In genomic region chr7:159061674-159062212, GRCh38 we compare ENCODE assay signal across 26 cellular contexts.
DNase-seq lines count a peak whose midpoint lies in the region; ATAC-seq and TF ChIP-seq lines count a peak whose summit lies in the region.
"Had no signal": no experiment of that assay in that cellular context is flagged by ENCODE, and none has a peak within 500 bp of the region (broad histone marks: within the 10 kb centered on the region; RNA-seq: fewer than 3 reads in every experiment).

No MANE protein-coding gene starts in this region.

- H3K23ac ChIP-seq in mesendoderm (ENCODE audit: low read length): no peak overlapping the region

- WGBS in mesendoderm (ENCODE audit: extremely low coverage, insufficient coverage, low lambda C conversion rate): no CpG with 5 or more reads among the region's 44 CpGs

- H3K27ac Mint-ChIP-seq in activated CD4-positive, alpha-beta T cell treated with anti-CD3 and anti-CD28 coated beads, Interleukin-2, amount 10 ng/mL, durations not matched to agents 24 days and 14 days: no peak overlapping the region
- peak overlapping the region in 1 of 2 donors; percentile 36 for H3K27ac Mint-ChIP-seq in effector memory CD8-positive, alpha-beta T cell
- H3K27ac Mint-ChIP-seq: activated naive CD4-positive, alpha-beta T cell treated with anti-CD3 and anti-CD28 coated beads for 36 hours; activated T-cell treated with anti-CD3 and anti-CD28 coated beads, Interleukin-2, amount 50 U/mL, for 24 hours; naive thymus-derived CD8-positive, alpha-beta T cell; stimulated activated naive CD8-positive, alpha-beta T cell treated with anti-CD3 and anti-CD28 coated beads, Interleukin-15, amount 100 ng/mL, for 72 hours had no signal

- H3K18ac ChIP-seq in mesendoderm (ENCODE audit: low read length): peak overlapping the region; percentile 15

- no peaks in the 10 kb centered on the region for H3K79me1 ChIP-seq in mesendoderm (ENCODE audit: low read length)

- H3K36me3 Mint-ChIP-seq in activated CD4-positive, alpha-beta T cell treated with anti-CD3 and anti-CD28 coated beads, Interleukin-2, amount 10 ng/mL, durations not matched to agents 24 days and 14 days (ENCODE audit: low read depth): no peaks in the 10 kb centered on the region
- no peaks in the 10 kb centered on the region for H3K36me3 Mint-ChIP-seq in effector memory CD8-positive, alpha-beta T cell (ENCODE audit: insufficient read depth)
- H3K36me3 Mint-ChIP-seq: naive thymus-derived CD8-positive, alpha-beta T cell had no signal

- H3K27ac ChIP-seq in mesendoderm (ENCODE audit: low read depth, low read length) (no peak overlapping the region), tibial artery (peak overlapping the region; percentile 47 to 78)
- H3K27ac ChIP-seq: A549, BLaER1, uterus had no signal

- H3K27me3 Mint-ChIP-seq in activated CD4-positive, alpha-beta T cell treated with anti-CD3 and anti-CD28 coated beads, Interleukin-2, amount 10 ng/mL, durations not matched to agents 24 days and 14 days: no peaks in the 10 kb centered on the region
- no peaks in the 10 kb centered on the region for H3K27me3 Mint-ChIP-seq in effector memory CD8-positive, alpha-beta T cell
- H3K27me3 Mint-ChIP-seq: stimulated activated naive CD8-positive, alpha-beta T cell treated with anti-CD3 and anti-CD28 coated beads, Interleukin-15, amount 100 ng/mL, for 72 hours had no signal

- H3K4me3 Mint-ChIP-seq in activated CD4-positive, alpha-beta T cell treated with anti-CD3 and anti-CD28 coated beads, Interleukin-2, amount 10 ng/mL, durations not matched to agents 24 days and 14 days: no peak overlapping the region
- no peak overlapping the region for H3K4me3 Mint-ChIP-seq in effector memory CD8-positive, alpha-beta T cell
- H3K4me3 Mint-ChIP-seq: activated naive CD4-positive, alpha-beta T cell treated with anti-CD3 and anti-CD28 coated beads for 36 hours; activated T-cell treated with anti-CD3 and anti-CD28 coated beads, Interleukin-2, amount 50 U/mL, for 24 hours; naive thymus-derived CD8-positive, alpha-beta T cell; stimulated activated naive CD8-positive, alpha-beta T cell treated with anti-CD3 and anti-CD28 coated beads, Interleukin-15, amount 100 ng/mL, for 72 hours had no signal

- H3K9ac ChIP-seq in mesendoderm (ENCODE audit: low read length): no peak overlapping the region
- H3K9ac ChIP-seq: BLaER1 had no signal

- H3K9me3 ChIP-seq in tibial artery: no peaks in the 10 kb centered on the region
- H3K9me3 ChIP-seq: A549, uterus had no signal

- H4K5ac ChIP-seq in mesendoderm (ENCODE audit: low read length): no peak overlapping the region

- H3K4me1 ChIP-seq in mesendoderm (ENCODE audit: control insufficient read depth, low read depth, low read length) (no peaks in the 10 kb centered on the region), tibial artery (peaks cover 0 to 26% (median 10%) of the 10 kb centered on the region in 4 donors)
- H3K4me1 ChIP-seq: A549, BLaER1, uterus had no signal

- TF ChIP-seq CTCF in choroid plexus epithelial cell (conservative IDR thresholded peaks at IDR 0.05; ENCODE audit: low read depth, low read length): no peak
- TF ChIP-seq CTCF in tibial artery (IDR thresholded peaks at IDR 0.05): no peak

- no peak overlapping the region for H2BK15ac ChIP-seq in mesendoderm (replicated peaks; ENCODE audit: low read depth)

- no peak overlapping the region for H2AK5ac ChIP-seq in mesendoderm (ENCODE audit: low read length)

- no peak overlapping the region for H4K8ac ChIP-seq in mesendoderm (ENCODE audit: low read depth, low read length)

- H3K4ac ChIP-seq in mesendoderm (ENCODE audit: low read depth, low read length): peak overlapping the region; percentile 50

- H3K9me3 Mint-ChIP-seq in activated CD4-positive, alpha-beta T cell treated with anti-CD3 and anti-CD28 coated beads, Interleukin-2, amount 10 ng/mL, durations not matched to agents 24 days and 14 days: no peaks in the 10 kb centered on the region
- no peaks in the 10 kb centered on the region for H3K9me3 Mint-ChIP-seq in effector memory CD8-positive, alpha-beta T cell
- H3K9me3 Mint-ChIP-seq: activated naive CD4-positive, alpha-beta T cell treated with anti-CD3 and anti-CD28 coated beads for 36 hours; activated T-cell treated with anti-CD3 and anti-CD28 coated beads, Interleukin-2, amount 50 U/mL, for 24 hours; naive thymus-derived CD8-positive, alpha-beta T cell; stimulated activated naive CD8-positive, alpha-beta T cell treated with anti-CD3 and anti-CD28 coated beads, Interleukin-15, amount 100 ng/mL, for 72 hours had no signal

- H3K56ac ChIP-seq in mesendoderm (ENCODE audit: low read length): peak overlapping the region; percentile 31

- H3K4me3 ChIP-seq in choroid plexus epithelial cell (ENCODE audit: low read depth, low read length) (no peak overlapping the region), mesendoderm (ENCODE audit: low read length) (no peak overlapping the region), tibial artery (peak overlapping the region; percentile 42 to 47)
- H3K4me3 ChIP-seq: A549, BLaER1, GM12878, uterus had no signal

- no peak overlapping the region for H2BK120ac ChIP-seq in mesendoderm (ENCODE audit: low read depth, low read length)

- no peak for ATAC-seq in HG03175 (IDR thresholded peaks at IDR 0.05; ENCODE audit: unreplicated experiment)
- ATAC-seq in effector memory CD8-positive, alpha-beta T cell (replicated peaks): no peak
- ATAC-seq in HG03135 (IDR thresholded peaks at IDR 0.05; ENCODE audit: unreplicated experiment): no peak
- ATAC-seq: A549; GM12878; naive thymus-derived CD8-positive, alpha-beta T cell; stimulated activated naive CD8-positive, alpha-beta T cell treated with anti-CD3 and anti-CD28 coated beads, Interleukin-15, amount 100 ng/mL, for 72 hours had no signal

- no peaks in the 10 kb centered on the region for H3K4me1 Mint-ChIP-seq in activated CD4-positive, alpha-beta T cell treated with anti-CD3 and anti-CD28 coated beads, Interleukin-2, amount 10 ng/mL, durations not matched to agents 24 days and 14 days
- H3K4me1 Mint-ChIP-seq in effector memory CD8-positive, alpha-beta T cell (ENCODE audit: low read depth in 2 of 2): no peaks in the 10 kb centered on the region
- H3K4me1 Mint-ChIP-seq: stimulated activated naive CD8-positive, alpha-beta T cell treated with anti-CD3 and anti-CD28 coated beads, Interleukin-15, amount 100 ng/mL, for 72 hours had no signal

- intact Hi-C loops in activated CD4-positive, alpha-beta T cell treated with anti-CD3 and anti-CD28 coated beads, Interleukin-2, amount 10 ng/mL, durations not matched to agents 24 days and 14 days (cut with micrococcal nuclease): no loop called here
- intact Hi-C loops in tibial artery (cut with DNase I; ENCODE audit: low total_unique reads): no loop called here

- peak overlapping the region; percentile 16 for H3K4me2 ChIP-seq in mesendoderm (ENCODE audit: low read length)
- H3K4me2 ChIP-seq: A549, BLaER1 had no signal

- no peaks in the 10 kb centered on the region for H3K36me3 ChIP-seq in mesendoderm (ENCODE audit: control insufficient read depth, insufficient read depth, low read length)
- H3K36me3 ChIP-seq in tibial artery: no peaks in the 10 kb centered on the region
- H3K36me3 ChIP-seq: BLaER1, uterus had no signal

- peak; percentile 46 for DNase-seq in activated CD4-positive, alpha-beta T cell treated with anti-CD3 and anti-CD28 coated beads, Interleukin-2, amount 10 ng/mL, durations not matched to agents 24 days and 14 days
- DNase-seq in activated CD4-positive, alpha-beta T cell treated with anti-CD3 and anti-CD28 coated beads, Interleukin-2, amount 50 U/mL, for 48 hours: no peak
- DNase-seq in choroid plexus epithelial cell (ENCODE audit: low read depth) (peak; percentile 24), mesendoderm (peak; percentile 83), tibial artery (no peak)
- no peak for DNase-seq in effector memory CD8-positive, alpha-beta T cell
- DNase-seq: activated CD4-positive, alpha-beta T cell treated with anti-CD3 and anti-CD28 coated beads, Interleukin-2, amount 50 U/mL, for 1 hour; activated naive CD4-positive, alpha-beta T cell treated with anti-CD3 and anti-CD28 coated beads for 36 hours; activated T-cell treated with anti-CD3 and anti-CD28 coated beads, Interleukin-2, amount 50 U/mL, for 24 hours; Calu3; cerebellar nuclear complex; effector memory CD4-positive, alpha-beta T cell; GF-D8; KG1; naive thymus-derived CD8-positive, alpha-beta T cell; NCI-H187 treated with DMSO at 0.1 percent for 48 hours; NCI-H510A; posterior cingulate gyrus; stimulated activated CD4-positive, alpha-beta T cell treated with anti-CD3 and anti-CD28 coated beads, Interleukin-4, amount 100 ng/mL, for 1 hour; stimulated activated naive CD8-positive, alpha-beta T cell treated with anti-CD3 and anti-CD28 coated beads, Interleukin-15, amount 100 ng/mL, for 72 hours; uterus had no signal

- no peak overlapping the region for H2BK5ac ChIP-seq in mesendoderm (ENCODE audit: low read length)

- H3K27me3 ChIP-seq in mesendoderm (ENCODE audit: insufficient read depth, low read length, poor library complexity): no peaks in the 10 kb centered on the region
- H3K27me3 ChIP-seq in tibial artery: no peaks in the 10 kb centered on the region
- H3K27me3 ChIP-seq: BLaER1, uterus had no signal

- no peaks in the 10 kb centered on the region for H3K79me2 ChIP-seq in mesendoderm (ENCODE audit: control insufficient read depth, insufficient read depth, low read length)

Comparison
In these comparisons a context has a peak if more than half of its experiments do, and no peak if none do; other contexts are left out.
1. DNase-seq: peak in activated CD4-positive, alpha-beta T cell treated with anti-CD3 and anti-CD28 coated beads, Interleukin-2, amount 10 ng/mL, durations not matched to agents 24 days and 14 days (single experiment), choroid plexus epithelial cell (single experiment) and mesendoderm (single experiment); none in activated CD4-positive, alpha-beta T cell treated with anti-CD3 and anti-CD28 coated beads, Interleukin-2, amount 50 U/mL, for 48 hours (0 of 2), tibial artery (0 of 2) and effector memory CD8-positive, alpha-beta T cell (0 of 3).
2. H3K4me3 ChIP-seq: peak in tibial artery (2 of 2); none in choroid plexus epithelial cell (single experiment) and mesendoderm (single experiment).